8 cellular contexts compared by ENCODE assay signal in genomic region chr1:248841702-248842395, GRCh38. TPM values are rescaled to one million over a fixed set of nuclear protein-coding genes. Genes with fewer than 3 reads are reported as not detected.
DNase-seq lines count a peak whose midpoint lies in the region; ATAC-seq and TF ChIP-seq lines count a peak whose summit lies in the region.

No MANE protein-coding gene starts in this region.

- H3K36me3 Mint-ChIP-seq in activated T-helper 17 cell treated with anti-CD3 and anti-CD28 coated beads, Interleukin-2, amount 50 U/mL, for 72 hours (ENCODE audit: low read depth): peaks cover 42% of the 10 kb centered on the region

- peak overlapping the region; percentile 32 for H3K4me3 Mint-ChIP-seq in activated T-helper 17 cell treated with anti-CD3 and anti-CD28 coated beads, Interleukin-2, amount 50 U/mL, for 72 hours

- no peaks in the 10 kb centered on the region for H3K27me3 ChIP-seq in stomach

- peaks cover 33 to 56% (median 40%) of the 10 kb centered on the region in 4 donors for H3K4me1 ChIP-seq in stomach

- no peak for TF ChIP-seq POLR2A in stomach (IDR thresholded peaks at IDR 0.05)

- no peak overlapping the region for H3K4me3 ChIP-seq in stomach

- WGBS in stomach, 5 donors: 44 to 61% (median 59%) methylated on average over 12 of the region's 12 CpGs

- TF ChIP-seq EP300 in stomach (IDR thresholded peaks at IDR 0.05): no peak

- DNase-seq in NCI-H1436 (lab: John Stamatoyannopoulos, UW) (peak; percentile 40), NCI-H1436 treated with DMSO at 0.1 percent for 48 hours (lab: John Stamatoyannopoulos, UW) (no peak), hepatic stellate cell (ENCODE audit: low spot score) (peak; percentile 50), stomach (no peak)
- no peak for DNase-seq in stimulated activated CD4-positive, alpha-beta T cell treated with anti-CD3 and anti-CD28 coated beads, Interleukin-15, amount 100 ng/mL, for 24 hours

- H3K27ac Mint-ChIP-seq in activated T-helper 17 cell treated with anti-CD3 and anti-CD28 coated beads, Interleukin-2, amount 50 U/mL, for 72 hours: peak overlapping the region; percentile 26

- ATAC-seq in activated T-helper 17 cell treated with anti-CD3 and anti-CD28 coated beads, Interleukin-2, amount 50 U/mL, for 72 hours (replicated peaks): no peak
- ATAC-seq in GM21528 (IDR thresholded peaks at IDR 0.05; ENCODE audit: low FRiP score, unreplicated experiment): no peak

- no peaks in the 10 kb centered on the region for H3K9me3 ChIP-seq in stomach

- peaks cover 11% of the 10 kb centered on the region for H3K4me1 Mint-ChIP-seq in activated T-helper 17 cell treated with anti-CD3 and anti-CD28 coated beads, Interleukin-2, amount 50 U/mL, for 72 hours

- H3K27me3 Mint-ChIP-seq in activated T-helper 17 cell treated with anti-CD3 and anti-CD28 coated beads, Interleukin-2, amount 50 U/mL, for 72 hours: no peaks in the 10 kb centered on the region

- no peaks in the 10 kb centered on the region for H3K9me3 Mint-ChIP-seq in activated T-helper 17 cell treated with anti-CD3 and anti-CD28 coated beads, Interleukin-2, amount 50 U/mL, for 72 hours

- H3K27ac ChIP-seq in stomach: peak overlapping the region in 3 of 5 donors; percentile 17 to 51 (median 30)

- H3K36me3 ChIP-seq in stomach: peaks cover 25 to 39% (median 29%) of the 10 kb centered on the region in 4 donors

- intact Hi-C loops in stomach (cut with DNase I; ENCODE audit: low total_unique reads): no loop called here

- peak; percentile 55 for TF ChIP-seq CTCF in LNCAP (IDR thresholded peaks at IDR 0.05)
- peak in 3 of 7 experiments; percentile 20 to 31 (median 31) for TF ChIP-seq CTCF in stomach (IDR thresholded peaks at IDR 0.05)

RNA-seq across cellular contexts. Expression of gene ZNF672, which starts 3.8 kb away (rescaled TPM):
- total RNA-seq in activated T-helper 17 cell treated with anti-CD3 and anti-CD28 coated beads, Interleukin-2, amount 50 U/mL, for 72 hours: 10 to 100 TPM; 36.1 to 38.8 TPM
- 100 to 1,000 TPM in 1 of 5 donors, 10 to 100 TPM in 4; 17.1 to 142 (median 57.8) TPM for total RNA-seq in stomach
- polyA plus RNA-seq in stomach: 10 to 100 TPM; 13.0 to 18.0 (median 17.1) TPM

RNA-seq across cellular contexts. Expression of gene SH3BP5L, which starts 16.1 kb away (rescaled TPM):
- total RNA-seq in activated T-helper 17 cell treated with anti-CD3 and anti-CD28 coated beads, Interleukin-2, amount 50 U/mL, for 72 hours: 10 to 100 TPM; 21.0 to 25.6 TPM
- 10 to 100 TPM; 11.6 to 20.0 (median 14.9) TPM for total RNA-seq in stomach
- 10 to 100 TPM in 2 of 3 donors, 1 to 10 TPM in 1; 9.6 to 13.6 (median 10.6) TPM for polyA plus RNA-seq in stomach

RNA-seq across cellular contexts. Expression of gene ZNF692, which starts 17.0 kb away (rescaled TPM):
- total RNA-seq in activated T-helper 17 cell treated with anti-CD3 and anti-CD28 coated beads, Interleukin-2, amount 50 U/mL, for 72 hours: 100 to 1,000 TPM; 103 to 108 TPM
- total RNA-seq in stomach: 100 to 1,000 TPM in 2 of 5 donors, 10 to 100 TPM in 2, 1 to 10 TPM in 1; 8.4 to 120 (median 87.5) TPM
- polyA plus RNA-seq in stomach: 10 to 100 TPM; 28.4 to 98.0 (median 44.9) TPM

Comparison
In these comparisons a context has a peak if more than half of its experiments do, and no peak if none do; other contexts are left out.
1. DNase-seq: peak in NCI-H1436 (single experiment) and hepatic stellate cell (single experiment); none in NCI-H1436 treated with DMSO at 0.1 percent for 48 hours (single experiment), stomach (single experiment) and stimulated activated CD4-positive, alpha-beta T cell treated with anti-CD3 and anti-CD28 coated beads, Interleukin-15, amount 100 ng/mL, for 24 hours (single experiment).